ENCODE assay signal across 13 cellular contexts in genomic region chr20:8740265-8740664, GRCh38.
DNase-seq lines count a peak whose midpoint lies in the region; ATAC-seq, FAIRE-seq and TF ChIP-seq lines count a peak whose summit lies in the region.
"Had no signal": no experiment of that assay in that cellular context is flagged by ENCODE, and none has a peak within 500 bp of the region (broad histone marks: within the 10 kb centered on the region; RNA-seq: fewer than 3 reads in every experiment).

No MANE protein-coding gene starts in this region.

- no peak overlapping the region for H2AFZ ChIP-seq in GM12878 (ENCODE audit: control insufficient read depth, low read depth, low read length)

- RAD21 ChIA-PET in GM12878 (lab: Charles Lee; ENCODE audit: unreplicated experiment) = no interaction called here

- peaks cover 10% of the 10 kb centered on the region for H3K9me3 Mint-ChIP-seq in mesothelial cell of epicardium
- H3K9me3 Mint-ChIP-seq: CD14-positive monocyte had no signal

- H3K4me1 Mint-ChIP-seq in mesothelial cell of epicardium = no peaks in the 10 kb centered on the region
- H3K4me1 Mint-ChIP-seq: CD14-positive monocyte had no signal

- DNase-seq in GM12878 (ENCODE audit: low read depth, low spot score) = peak; percentile 41
- DNase-seq in Kasumi-1 (lab: John Stamatoyannopoulos, UW) = no peak
- DNase-seq in activated gamma-delta T cell treated with Interleukin-2 at 50 U/mL for 16 hours = no peak
- DNase-seq in mesothelial cell of epicardium (ENCODE audit: low spot score in 2 of 2, unreplicated experiment in 2 of 2) = no peak
- DNase-seq: activated CD4-positive, alpha-beta T cell treated with anti-CD3 and anti-CD28 coated beads for 1 hour; Karpas-422; thyroid gland had no signal

- H3K36me3 Mint-ChIP-seq in mesothelial cell of epicardium = peaks cover 35% of the 10 kb centered on the region

- no peaks in the 10 kb centered on the region for H3K4me1 ChIP-seq in GM12878 (ENCODE audit: control insufficient read depth, insufficient read depth, low read length)
- H3K4me1 ChIP-seq: thyroid gland had no signal

- BruUV-seq in GM12878 (replicated peaks; lab: Mats Ljungman, UMichigan) = no TSS peak

- H3K27ac Mint-ChIP-seq in mesothelial cell of epicardium = no peak overlapping the region
- H3K27ac Mint-ChIP-seq: CD14-positive monocyte had no signal

- SMC1A ChIA-PET in GM12878 (lab: Charles Lee; ENCODE audit: uncharacterized antibody, unreplicated experiment) = no interaction called here

- TF ChIP-seq CTCF in GM12878 (IDR thresholded peaks at IDR 0.05 in 2 of 3, conservative IDR thresholded peaks at IDR 0.05 in 1 of 3; ENCODE audit: control insufficient read depth in 2 of 3, extremely low read depth in 1 of 3, insufficient read depth in 1 of 3, low read depth in 3 of 3, low read length in 3 of 3) = no peak
- TF ChIP-seq CTCF in mesothelial cell of epicardium (IDR thresholded peaks at IDR 0.05; ENCODE audit: unreplicated experiment) = no peak

- H3K9ac ChIP-seq in GM12878 (ENCODE audit: control insufficient read depth, insufficient read depth, low read length) = no peak overlapping the region

- no peak for TF ChIP-seq POLR2A in GM12878 (IDR thresholded peaks at IDR 0.05; ENCODE audit: low read depth, low read length)

- no peaks in the 10 kb centered on the region for H3K79me2 ChIP-seq in GM12878 (ENCODE audit: control insufficient read depth, insufficient read depth, low read length)

- intact Hi-C loops in GM12878 (cut with micrococcal nuclease; ENCODE audit: unreplicated experiment) = no loop called here

- WGBS in GM12878 (ENCODE audit: insufficient coverage, insufficient replicate concordance, low lambda C conversion rate, missing lambda C conversion rate) = 22% methylated on average over 4 of the region's 4 CpGs

- ATAC-seq in GM18873 (IDR thresholded peaks at IDR 0.05; ENCODE audit: low FRiP score, unreplicated experiment) (peak; percentile 84), GM21529 (IDR thresholded peaks at IDR 0.05; ENCODE audit: unreplicated experiment) (peak; percentile 87), HG03060 (IDR thresholded peaks at IDR 0.05; ENCODE audit: low read depth, unreplicated experiment) (peak; percentile 76), GM12878 (peak; percentile 76)

- FAIRE-seq in GM12878 (lab: Jason Lieb, UNC) = no peak
- FAIRE-seq: astrocyte had no signal

- no peak for TF ChIP-seq RAD21 in GM12878 (IDR thresholded peaks at IDR 0.05; ENCODE audit: insufficient read depth, low read depth, low read length)

- CTCF ChIA-PET in GM12878 (lab: Yijun Ruan, JAX) = no interaction called here

- POLR2A ChIA-PET in GM12878 (lab: Charles Lee) = no interaction called here

- no peaks in the 10 kb centered on the region for H4K20me1 ChIP-seq in GM12878 (ENCODE audit: control insufficient read depth, insufficient read depth)

- H3K36me3 ChIP-seq in GM12878 (ENCODE audit: control insufficient read depth in 2 of 2, insufficient read depth in 2 of 2, low read length in 1 of 2) = no peaks in the 10 kb centered on the region
- H3K36me3 ChIP-seq: thyroid gland had no signal

- no peak overlapping the region for H3K27ac ChIP-seq in GM12878 (ENCODE audit: control insufficient read depth, insufficient read depth)
- H3K27ac ChIP-seq: thyroid gland had no signal

- no peak overlapping the region for H3K4me2 ChIP-seq in GM12878 (ENCODE audit: control insufficient read depth, insufficient read depth)
- H3K4me2 ChIP-seq: smooth muscle cell had no signal

- H3K27me3 Mint-ChIP-seq in mesothelial cell of epicardium (ENCODE audit: low read depth) = no peaks in the 10 kb centered on the region

- no peak overlapping the region for H3K4me3 Mint-ChIP-seq in mesothelial cell of epicardium
- H3K4me3 Mint-ChIP-seq: CD14-positive monocyte had no signal

- no peak overlapping the region for H3K4me3 ChIP-seq in GM12878
- H3K4me3 ChIP-seq: smooth muscle cell, thyroid gland had no signal

- no peaks in the 10 kb centered on the region for H3K27me3 ChIP-seq in GM12878 (replicated peaks in 1 of 2; ENCODE audit: control insufficient read depth in 2 of 2, insufficient read depth in 2 of 2, low read length in 1 of 2)
- H3K27me3 ChIP-seq: thyroid gland had no signal

- no peaks in the 10 kb centered on the region; the same call in 2 of the 3 replicates for H3K9me3 ChIP-seq in GM12878 (replicated peaks; ENCODE audit: control insufficient read depth, insufficient read depth, low read length)
- H3K9me3 ChIP-seq: thyroid gland had no signal

- in situ Hi-C loops in GM12878 (cut with MboI) = no loop called here

- peak in 1 of 2 experiments; percentile 52; a peak in 1 of 4 replicates for TF ChIP-seq EP300 in GM12878 (IDR thresholded peaks at IDR 0.05; ENCODE audit: borderline replicate concordance in 1 of 2, control insufficient read depth in 1 of 2, low read depth in 2 of 2, low read length in 2 of 2)

TF ChIP-seq in GM12878, 131 proteins besides CTCF, POLR2A, EP300 and RAD21 (continues in another document):
- TF ChIP-seq JUND (IDR thresholded peaks at IDR 0.05; ENCODE audit: low read depth, low read length) (peak; percentile 41; the same call in 1 of the 2 replicates), JUNB (IDR thresholded peaks at IDR 0.05) (peak; percentile 87), STAT3 (IDR thresholded peaks at IDR 0.05; ENCODE audit: low read depth, low read length) (0 out of 2 replicates have a peak, but pooled peaks have one; percentile 44), DPF2 (IDR thresholded peaks at IDR 0.05) (0 out of 2 replicates have a peak, but pooled peaks have one; percentile 24), IKZF2 (IDR thresholded peaks at IDR 0.05) (peak in 1 of 2 experiments; percentile 34; a peak in 1 of 4 replicates), POU2F2 (IDR thresholded peaks at IDR 0.05; ENCODE audit: borderline replicate concordance, low read depth, low read length) (no peak), NFIC (IDR thresholded peaks at IDR 0.05; ENCODE audit: low read depth, low read length) (peak; percentile 56; the same call in 1 of the 2 replicates)
- TF ChIP-seq, protein P1, sequence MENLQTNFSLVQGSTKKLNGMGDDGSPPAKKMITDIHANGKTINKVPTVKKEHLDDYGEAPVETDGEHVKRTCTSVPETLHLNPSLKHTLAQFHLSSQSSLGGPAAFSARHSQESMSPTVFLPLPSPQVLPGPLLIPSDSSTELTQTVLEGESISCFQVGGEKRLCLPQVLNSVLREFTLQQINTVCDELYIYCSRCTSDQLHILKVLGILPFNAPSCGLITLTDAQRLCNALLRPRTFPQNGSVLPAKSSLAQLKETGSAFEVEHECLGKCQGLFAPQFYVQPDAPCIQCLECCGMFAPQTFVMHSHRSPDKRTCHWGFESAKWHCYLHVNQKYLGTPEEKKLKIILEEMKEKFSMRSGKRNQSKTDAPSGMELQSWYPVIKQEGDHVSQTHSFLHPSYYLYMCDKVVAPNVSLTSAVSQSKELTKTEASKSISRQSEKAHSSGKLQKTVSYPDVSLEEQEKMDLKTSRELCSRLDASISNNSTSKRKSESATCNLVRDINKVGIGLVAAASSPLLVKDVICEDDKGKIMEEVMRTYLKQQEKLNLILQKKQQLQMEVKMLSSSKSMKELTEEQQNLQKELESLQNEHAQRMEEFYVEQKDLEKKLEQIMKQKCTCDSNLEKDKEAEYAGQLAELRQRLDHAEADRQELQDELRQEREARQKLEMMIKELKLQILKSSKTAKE (IDR thresholded peaks at IDR 0.05; ENCODE audit: low read depth, poor library complexity, severe bottlenecking) = peak; percentile 95
- TF ChIP-seq, protein P2, sequence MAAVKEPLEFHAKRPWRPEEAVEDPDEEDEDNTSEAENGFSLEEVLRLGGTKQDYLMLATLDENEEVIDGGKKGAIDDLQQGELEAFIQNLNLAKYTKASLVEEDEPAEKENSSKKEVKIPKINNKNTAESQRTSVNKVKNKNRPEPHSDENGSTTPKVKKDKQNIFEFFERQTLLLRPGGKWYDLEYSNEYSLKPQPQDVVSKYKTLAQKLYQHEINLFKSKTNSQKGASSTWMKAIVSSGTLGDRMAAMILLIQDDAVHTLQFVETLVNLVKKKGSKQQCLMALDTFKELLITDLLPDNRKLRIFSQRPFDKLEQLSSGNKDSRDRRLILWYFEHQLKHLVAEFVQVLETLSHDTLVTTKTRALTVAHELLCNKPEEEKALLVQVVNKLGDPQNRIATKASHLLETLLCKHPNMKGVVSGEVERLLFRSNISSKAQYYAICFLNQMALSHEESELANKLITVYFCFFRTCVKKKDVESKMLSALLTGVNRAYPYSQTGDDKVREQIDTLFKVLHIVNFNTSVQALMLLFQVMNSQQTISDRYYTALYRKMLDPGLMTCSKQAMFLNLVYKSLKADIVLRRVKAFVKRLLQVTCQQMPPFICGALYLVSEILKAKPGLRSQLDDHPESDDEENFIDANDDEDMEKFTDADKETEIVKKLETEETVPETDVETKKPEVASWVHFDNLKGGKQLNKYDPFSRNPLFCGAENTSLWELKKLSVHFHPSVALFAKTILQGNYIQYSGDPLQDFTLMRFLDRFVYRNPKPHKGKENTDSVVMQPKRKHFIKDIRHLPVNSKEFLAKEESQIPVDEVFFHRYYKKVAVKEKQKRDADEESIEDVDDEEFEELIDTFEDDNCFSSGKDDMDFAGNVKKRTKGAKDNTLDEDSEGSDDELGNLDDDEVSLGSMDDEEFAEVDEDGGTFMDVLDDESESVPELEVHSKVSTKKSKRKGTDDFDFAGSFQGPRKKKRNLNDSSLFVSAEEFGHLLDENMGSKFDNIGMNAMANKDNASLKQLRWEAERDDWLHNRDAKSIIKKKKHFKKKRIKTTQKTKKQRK (IDR thresholded peaks at IDR 0.05; ENCODE audit: low read depth, low read length) = no peak
